Comparison of ENCODE assay signal across 30 cellular contexts in the genomic region with DNA sequence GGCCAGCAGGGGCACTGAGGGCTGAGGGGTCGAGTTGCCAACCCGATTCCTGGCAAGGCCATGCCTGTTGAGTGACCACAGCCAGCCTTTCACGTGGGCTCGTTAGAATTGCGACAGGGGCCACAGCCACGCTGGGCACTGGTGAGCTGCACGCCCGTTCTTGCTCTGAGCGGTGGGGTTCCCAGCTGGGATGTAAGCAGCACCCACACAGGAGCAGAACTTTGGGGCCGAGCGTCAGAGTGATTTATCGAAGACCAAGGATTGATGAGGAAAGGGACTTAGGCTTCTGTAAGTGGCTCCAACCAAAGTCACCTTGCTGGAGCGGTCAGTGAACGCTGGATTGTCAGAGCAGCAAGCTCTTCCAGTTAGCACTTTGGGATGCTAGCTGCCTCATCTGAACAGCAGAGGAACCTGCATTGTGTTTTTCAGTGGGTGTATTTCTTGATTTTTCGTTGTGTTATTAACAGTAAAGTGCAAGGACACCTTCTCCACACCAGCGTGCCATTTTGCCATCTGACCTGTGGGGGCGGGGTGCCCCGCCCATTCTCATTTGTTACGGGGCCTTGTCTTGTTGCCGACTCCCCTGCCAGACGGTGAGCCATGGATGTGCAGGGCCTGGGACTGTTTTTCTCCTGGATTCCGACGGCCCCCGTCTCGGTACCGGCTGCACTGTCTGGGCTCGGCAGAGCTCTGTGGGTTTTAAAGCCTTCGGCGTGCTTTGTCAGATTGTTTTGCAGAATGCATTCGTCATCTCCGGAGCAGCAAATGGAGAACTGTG.
"Had no signal": no experiment of that assay in that cellular context is flagged by ENCODE, and none has a peak within 500 bp of the region (broad histone marks: within the 10 kb centered on the region; RNA-seq: fewer than 3 reads in every experiment).

No MANE protein-coding gene starts in this region.

- H3K4me3 Mint-ChIP-seq: activated naive CD8-positive, alpha-beta T cell; activated T-cell treated with anti-CD3 and anti-CD28 coated beads, Interleukin-2, amount 50 U/mL, for 24 hours; activated T-helper 17 cell treated with anti-CD3 and anti-CD28 coated beads, Interleukin-2, amount 50 U/mL, for 72 hours; natural killer cell; stimulated activated memory B cell treated with anti-CD40 and anti-IgM and Interleukin-4, amounts not matched to agents 10 μg/mL and 1 μg/mL and 100 μg/mL, for 72 hours had no signal

- H3K27ac Mint-ChIP-seq: activated naive CD8-positive, alpha-beta T cell; activated T-cell treated with anti-CD3 and anti-CD28 coated beads, Interleukin-2, amount 50 U/mL, for 24 hours; activated T-helper 17 cell treated with anti-CD3 and anti-CD28 coated beads, Interleukin-2, amount 50 U/mL, for 72 hours; stimulated activated memory B cell treated with anti-CD40 and anti-IgM and Interleukin-4, amounts not matched to agents 10 μg/mL and 1 μg/mL and 100 μg/mL, for 72 hours had no signal

- H3K36me3 ChIP-seq: gastrocnemius medialis, left ventricle myocardium inferior, ovary, prostate gland, stomach, thyroid gland, upper lobe of left lung, vagina had no signal

- H3K36me3 Mint-ChIP-seq: activated naive CD8-positive, alpha-beta T cell; natural killer cell had no signal

- ATAC-seq: activated CD4-positive, CD25-positive, alpha-beta regulatory T cell treated with anti-CD3 and anti-CD28 coated beads, Interleukin-2, amount 50 U/mL, for 24 hours; activated T-helper 17 cell treated with anti-CD3 and anti-CD28 coated beads, Interleukin-2, amount 50 U/mL, for 72 hours; gastrocnemius medialis; stimulated activated memory B cell treated with anti-CD40 and anti-IgM and Interleukin-4, amounts not matched to agents 10 μg/mL and 1 μg/mL and 100 μg/mL, for 72 hours had no signal

- H3K27me3 ChIP-seq: dorsolateral prefrontal cortex, gastrocnemius medialis, ovary, stomach, thyroid gland, upper lobe of left lung, vagina had no signal

- H3K9me3 Mint-ChIP-seq: activated T-cell treated with anti-CD3 and anti-CD28 coated beads, Interleukin-2, amount 50 U/mL, for 24 hours; activated T-helper 17 cell treated with anti-CD3 and anti-CD28 coated beads, Interleukin-2, amount 50 U/mL, for 72 hours; natural killer cell; stimulated activated memory B cell treated with anti-CD40 and anti-IgM and Interleukin-4, amounts not matched to agents 10 μg/mL and 1 μg/mL and 100 μg/mL, for 72 hours had no signal

- H3K4me1 ChIP-seq: gastrocnemius medialis, prostate gland, stomach, thyroid gland, upper lobe of left lung, vagina had no signal

- H3K4me3 ChIP-seq: dorsolateral prefrontal cortex, gastrocnemius medialis, left ventricle myocardium inferior, lung, ovary, prostate gland, stomach, thyroid gland, upper lobe of left lung, vagina had no signal

- H3K9me3 ChIP-seq: gastrocnemius medialis, left ventricle myocardium inferior, ovary, prostate gland, stomach, thyroid gland, upper lobe of left lung, vagina had no signal

- DNase-seq: activated CD4-positive, alpha-beta T cell treated with anti-CD3 and anti-CD28 coated beads for 48 hours; activated CD4-positive, alpha-beta T cell treated with anti-CD3 and anti-CD28 coated beads, Interleukin-2, amount 50 U/mL, for 48 hours; activated CD8-positive, alpha-beta memory T cell treated with anti-CD3 and anti-CD28 coated beads for 24 hours; activated T-cell treated with anti-CD3 and anti-CD28 coated beads, Interleukin-2, amount 50 U/mL, for 24 hours; anterior cingulate cortex; dorsolateral prefrontal cortex; effector memory CD4-positive, alpha-beta T cell; erythroblast; gastrocnemius medialis; head of caudate nucleus; hippocampal formation; left ventricle myocardium inferior; mesendoderm; natural killer cell; retina; small intestine; stimulated activated CD4-positive, alpha-beta T cell treated with anti-CD3 and anti-CD28 coated beads, Interleukin-4, amount 100 ng/mL, for 24 hours; stomach; T-helper 9 cell; thyroid gland; upper lobe of left lung had no signal

- H3K27me3 Mint-ChIP-seq: activated naive CD8-positive, alpha-beta T cell; activated T-cell treated with anti-CD3 and anti-CD28 coated beads, Interleukin-2, amount 50 U/mL, for 24 hours; activated T-helper 17 cell treated with anti-CD3 and anti-CD28 coated beads, Interleukin-2, amount 50 U/mL, for 72 hours; stimulated activated memory B cell treated with anti-CD40 and anti-IgM and Interleukin-4, amounts not matched to agents 10 μg/mL and 1 μg/mL and 100 μg/mL, for 72 hours had no signal

- H3K27ac ChIP-seq: gastrocnemius medialis, left ventricle myocardium inferior, prostate gland, stomach, thyroid gland, upper lobe of left lung, VCaP had no signal
